In genomic region chr15:53401503-53401902, GRCh38 we compare ENCODE assay signal across 24 cellular contexts.
DNase-seq lines count a peak whose midpoint lies in the region; ATAC-seq and TF ChIP-seq lines count a peak whose summit lies in the region.
"Had no signal": no experiment of that assay in that cellular context is flagged by ENCODE, and none has a peak within 500 bp of the region (broad histone marks: within the 10 kb centered on the region; RNA-seq: fewer than 3 reads in every experiment).

No MANE protein-coding gene starts in this region.

- H3K27ac Mint-ChIP-seq in stimulated activated memory B cell treated with anti-CD40 and anti-IgM and Interleukin-4, amounts not matched to agents 10 μg/mL and 1 μg/mL and 100 μg/mL, for 72 hours, result no peak overlapping the region
- H3K27ac Mint-ChIP-seq: B cell; CD8-positive, alpha-beta T cell had no signal

- peak overlapping the region; percentile 24 for H3K27ac ChIP-seq in HUES48 (ENCODE audit: low read depth, low read length)
- no peak overlapping the region for H3K27ac ChIP-seq in ascending aorta
- H3K27ac ChIP-seq: C4-2B, GM23248, SJSA1 had no signal

- no peaks in the 10 kb centered on the region for H3K4me1 Mint-ChIP-seq in stimulated activated memory B cell treated with anti-CD40 and anti-IgM and Interleukin-4, amounts not matched to agents 10 μg/mL and 1 μg/mL and 100 μg/mL, for 72 hours
- H3K4me1 Mint-ChIP-seq: B cell had no signal

- H3K9me3 ChIP-seq in HUES48 (ENCODE audit: control insufficient read depth, insufficient read depth, low read length) (no peaks in the 10 kb centered on the region), ascending aorta (no peaks in the 10 kb centered on the region)
- H3K9me3 ChIP-seq: Caco-2, SJSA1 had no signal

- H3K9me3 Mint-ChIP-seq in stimulated activated memory B cell treated with anti-CD40 and anti-IgM and Interleukin-4, amounts not matched to agents 10 μg/mL and 1 μg/mL and 100 μg/mL, for 72 hours, result no peaks in the 10 kb centered on the region
- H3K9me3 Mint-ChIP-seq: CD8-positive, alpha-beta T cell had no signal

- H3K36me3 ChIP-seq in HUES48 (ENCODE audit: control insufficient read depth, insufficient read depth, low read length) (no peaks in the 10 kb centered on the region), ascending aorta (no peaks in the 10 kb centered on the region)
- H3K36me3 ChIP-seq: SJSA1 had no signal

- peak; percentile 61 for ATAC-seq in GM18868 (IDR thresholded peaks at IDR 0.05; ENCODE audit: unreplicated experiment)
- ATAC-seq in stimulated activated memory B cell treated with anti-CD40 and anti-IgM and Interleukin-4, amounts not matched to agents 10 μg/mL and 1 μg/mL and 100 μg/mL, for 72 hours, result peak; percentile 7
- ATAC-seq: CD8-positive, alpha-beta T cell; K562 had no signal

- H3K4me3 ChIP-seq in HUES48 (ENCODE audit: low read depth, low read length), result no peak overlapping the region
- no peak overlapping the region for H3K4me3 ChIP-seq in ascending aorta
- H3K4me3 ChIP-seq: GM23248, K562, SJSA1 had no signal

- H3K4me3 Mint-ChIP-seq in stimulated activated memory B cell treated with anti-CD40 and anti-IgM and Interleukin-4, amounts not matched to agents 10 μg/mL and 1 μg/mL and 100 μg/mL, for 72 hours, result no peak overlapping the region
- H3K4me3 Mint-ChIP-seq: B cell; CD8-positive, alpha-beta T cell had no signal

- H3K27me3 ChIP-seq in HUES48 (ENCODE audit: control insufficient read depth, insufficient read depth, low read length), result no peaks in the 10 kb centered on the region
- no peaks in the 10 kb centered on the region for H3K27me3 ChIP-seq in ascending aorta
- H3K27me3 ChIP-seq: SJSA1 had no signal

- DNase-seq in iPS-NIHi7 (ENCODE audit: extremely low spot score) (peak; percentile 23), ascending aorta (ENCODE audit: low spot score in 2 of 2) (no peak), middle frontal gyrus (ENCODE audit: extremely low spot score, low spot score) (no peak), DMS 273 treated with DMSO at 0.1 percent for 48 hours (lab: John Stamatoyannopoulos, UW) (no peak)
- DNase-seq: Caco-2; CD8-positive, alpha-beta T cell; DND-41; GM23248; H7; Kasumi-1; NCI-H1105; NCI-H1436 treated with DMSO at 0.1 percent for 48 hours; NCI-H2029; NCI-H446; NCI-H524 treated with DMSO at 0.1 percent for 48 hours; Right ventricle myocardium superior; RPMI8226 had no signal

- no peak overlapping the region for H3K9ac ChIP-seq in HUES48 (ENCODE audit: low read depth, low read length)
- H3K9ac ChIP-seq: GM23248 had no signal

- H3K27me3 Mint-ChIP-seq in stimulated activated memory B cell treated with anti-CD40 and anti-IgM and Interleukin-4, amounts not matched to agents 10 μg/mL and 1 μg/mL and 100 μg/mL, for 72 hours, result no peaks in the 10 kb centered on the region
- H3K27me3 Mint-ChIP-seq: B cell had no signal

- H3K36me3 Mint-ChIP-seq in stimulated activated memory B cell treated with anti-CD40 and anti-IgM and Interleukin-4, amounts not matched to agents 10 μg/mL and 1 μg/mL and 100 μg/mL, for 72 hours, result no peaks in the 10 kb centered on the region
- H3K36me3 Mint-ChIP-seq: CD8-positive, alpha-beta T cell had no signal

- intact Hi-C loops in ascending aorta (cut with DNase I), result no loop called here

- H3K4me1 ChIP-seq in HUES48 (ENCODE audit: control insufficient read depth, insufficient read depth, low read length) (no peaks in the 10 kb centered on the region), ascending aorta (no peaks in the 10 kb centered on the region)
- H3K4me1 ChIP-seq: Caco-2, SJSA1 had no signal

- TF ChIP-seq CTCF in ascending aorta (IDR thresholded peaks at IDR 0.05), result no peak
